Comparison of ENCODE assay signal across 25 cellular contexts in genomic region chr11:58395581-58395980, GRCh38. TPM values are rescaled to one million over a fixed set of nuclear protein-coding genes. Genes with fewer than 3 reads are reported as not detected.
DNase-seq lines count a peak whose midpoint lies in the region; ATAC-seq, FAIRE-seq and TF ChIP-seq lines count a peak whose summit lies in the region.
"Had no signal": no experiment of that assay in that cellular context is flagged by ENCODE, and none has a peak within 500 bp of the region (broad histone marks: within the 10 kb centered on the region; RNA-seq: fewer than 3 reads in every experiment).

No MANE protein-coding gene starts in this region.

- H2BK15ac ChIP-seq in neuronal stem cell (ENCODE audit: low read length) = no peak overlapping the region

- H3K9me3 ChIP-seq in GM23248 (ENCODE audit: low read depth) (no peaks in the 10 kb centered on the region), neuronal stem cell (replicated peaks in 1 of 2; ENCODE audit: control insufficient read depth in 2 of 2, insufficient read depth in 1 of 2, low read depth in 1 of 2, low read length in 2 of 2) (peaks cover 0 to 4% of the 10 kb centered on the region in 2 donors), small intestine (ENCODE audit: control insufficient read depth, low read depth) (no peaks in the 10 kb centered on the region)
- H3K9me3 ChIP-seq: psoas muscle had no signal

- H3K79me2 ChIP-seq in GM23248 (ENCODE audit: insufficient read depth) = no peaks in the 10 kb centered on the region
- H3K79me2 ChIP-seq: hepatocyte had no signal

- peaks cover 52% of the 10 kb centered on the region for H3K4me1 ChIP-seq in GM23248 (ENCODE audit: insufficient read depth)
- no peaks in the 10 kb centered on the region for H3K4me1 ChIP-seq in neuronal stem cell (ENCODE audit: control insufficient read depth in 2 of 2, insufficient read depth in 1 of 2, low read depth in 1 of 2, low read length in 2 of 2)
- no peaks in the 10 kb centered on the region for H3K4me1 ChIP-seq in small intestine (ENCODE audit: control insufficient read depth in 2 of 2, insufficient read depth in 1 of 2, low read depth in 1 of 2, low read length in 1 of 2)
- H3K4me1 ChIP-seq: psoas muscle had no signal

- no peak overlapping the region for H3K9ac ChIP-seq in GM23248
- H3K9ac ChIP-seq in neuronal stem cell (ENCODE audit: low read depth, low read length, poor library complexity) = no peak overlapping the region

- no peaks in the 10 kb centered on the region for H3K36me3 ChIP-seq in GM23248 (ENCODE audit: low read depth)
- H3K36me3 ChIP-seq in brain microvascular endothelial cell (replicated peaks) = no peaks in the 10 kb centered on the region
- H3K36me3 ChIP-seq in neuronal stem cell (replicated peaks in 1 of 2; ENCODE audit: control insufficient read depth in 2 of 2, insufficient read depth in 2 of 2, low read length in 2 of 2) = no peaks in the 10 kb centered on the region
- no peaks in the 10 kb centered on the region for H3K36me3 ChIP-seq in small intestine (ENCODE audit: control insufficient read depth in 2 of 2, insufficient read depth in 2 of 2, low read length in 2 of 2)

- H3K4me3 ChIP-seq in AG09309 (ENCODE audit: control insufficient read depth, low read depth, low read length) (no peak overlapping the region), GM23248 (no peak overlapping the region), brain microvascular endothelial cell (ENCODE audit: low read depth, low read length) (no peak overlapping the region), neuronal stem cell (ENCODE audit: low read length in 2 of 2) (no peak overlapping the region), small intestine (ENCODE audit: low read depth in 1 of 2, low read length in 2 of 2) (no peak overlapping the region)
- H3K4me3 ChIP-seq: coronary artery, hepatocyte, psoas muscle, skin epidermis had no signal

- no peaks in the 10 kb centered on the region for H3K9me2 ChIP-seq in GM23248 (ENCODE audit: insufficient read depth)

- peaks cover 47% of the 10 kb centered on the region for H3F3A ChIP-seq in GM23248 (ENCODE audit: insufficient read depth)

- no peak overlapping the region for H4K91ac ChIP-seq in neuronal stem cell (ENCODE audit: low read depth, low read length, poor library complexity)

- H4K20me1 ChIP-seq in GM23248 (ENCODE audit: insufficient read depth) = no peaks in the 10 kb centered on the region

- no peak overlapping the region for H2AK5ac ChIP-seq in neuronal stem cell (ENCODE audit: low read depth, low read length)

- no peaks in the 10 kb centered on the region for H3K27me3 ChIP-seq in GM23248 (replicated peaks; ENCODE audit: insufficient read depth)
- H3K27me3 ChIP-seq in brain microvascular endothelial cell (replicated peaks) = no peaks in the 10 kb centered on the region
- no peaks in the 10 kb centered on the region for H3K27me3 ChIP-seq in neuronal stem cell (ENCODE audit: control insufficient read depth in 3 of 3, insufficient read depth in 3 of 3, low read depth in 1 of 3, low read length in 3 of 3)
- H3K27me3 ChIP-seq in small intestine (ENCODE audit: control insufficient read depth in 2 of 2, insufficient read depth in 2 of 2, low read length in 2 of 2) = no peaks in the 10 kb centered on the region
- H3K27me3 ChIP-seq: hepatocyte had no signal

- no peak overlapping the region for H4K8ac ChIP-seq in neuronal stem cell (ENCODE audit: low read depth, low read length)

- H3K14ac ChIP-seq in neuronal stem cell (ENCODE audit: low read length) = no peak overlapping the region

- TF ChIP-seq CTCF in AG09309 (IDR thresholded peaks at IDR 0.05; ENCODE audit: control insufficient read depth, insufficient read depth, low read depth, low read length, missing control alignments) (no peak), brain microvascular endothelial cell (IDR thresholded peaks at IDR 0.05; ENCODE audit: low read depth, low read length, missing control alignments) (no peak)

- no peak overlapping the region for H3K27ac ChIP-seq in GM23248
- H3K27ac ChIP-seq in brain microvascular endothelial cell = peak overlapping the region; percentile 19
- no peak overlapping the region for H3K27ac ChIP-seq in neuronal stem cell (replicated peaks; ENCODE audit: low read length)
- H3K27ac ChIP-seq in small intestine (ENCODE audit: low read depth in 1 of 2, low read length in 1 of 2) = no peak overlapping the region
- H3K27ac ChIP-seq: coronary artery, hepatocyte, psoas muscle, skin epidermis had no signal

- H3K4ac ChIP-seq in neuronal stem cell (ENCODE audit: low read length) = no peak overlapping the region

- no peaks in the 10 kb centered on the region for H3K79me1 ChIP-seq in neuronal stem cell (ENCODE audit: low read depth, low read length)

- H2BK5ac ChIP-seq in neuronal stem cell (ENCODE audit: low read length) = no peak overlapping the region

- FAIRE-seq in small intestine (lab: Jason Lieb, UNC) = no peak
- FAIRE-seq: frontal cortex had no signal

- H2BK120ac ChIP-seq in neuronal stem cell (ENCODE audit: low read depth, low read length) = no peak overlapping the region

- peak; percentile 4 for DNase-seq in AG09309 (ENCODE audit: low read depth)
- DNase-seq in GM23248 = peak; percentile 40
- peak; percentile 11 for DNase-seq in brain microvascular endothelial cell
- DNase-seq in neuronal stem cell (ENCODE audit: low spot score) = no peak
- DNase-seq in small intestine = no peak
- no peak for DNase-seq in putamen (ENCODE audit: low spot score)
- DNase-seq: activated CD4-positive, alpha-beta T cell treated with anti-CD3 and anti-CD28 coated beads for 48 hours; activated T-cell treated with anti-CD3 and anti-CD28 coated beads, Interleukin-2, amount 50 U/mL, for 4 hours; anterior cingulate cortex; CD4-positive, CD25-positive, alpha-beta regulatory T cell; DND-41; effector memory CD8-positive, alpha-beta T cell; erythroblast; NCI-H1694; NCI-H510A; psoas muscle had no signal

- no peak overlapping the region for H3K18ac ChIP-seq in neuronal stem cell (ENCODE audit: low read length)

- 52 to 53% methylated on average over 2 of the region's 2 CpGs for WGBS in GM23248 (ENCODE audit: low coverage in 1 of 2, low lambda C conversion rate in 2 of 2, missing lambda C conversion rate in 2 of 2), 2 experiments
- WGBS in neuronal stem cell (ENCODE audit: extremely low coverage in 2 of 2, insufficient read length in 2 of 2, insufficient replicate concordance in 1 of 2), 2 donors = no CpG with 5 or more reads among the region's 2 CpGs
- WGBS in small intestine, 3 donors = 67 to 77% (median 77%) methylated on average over 2 of the region's 2 CpGs

- in situ Hi-C loops in GM23248 (cut with MboI) (no loop called here), brain microvascular endothelial cell (cut with HindIII; ENCODE audit: low pct_ligation_motif_present, low sequenced_read_pairs) (no loop called here)

- ATAC-seq in GM21528 (IDR thresholded peaks at IDR 0.05; ENCODE audit: low FRiP score, unreplicated experiment) = no peak
- ATAC-seq: effector memory CD8-positive, alpha-beta T cell; psoas muscle; Right ventricle myocardium inferior had no signal

- H3K23ac ChIP-seq in neuronal stem cell (ENCODE audit: low read depth, low read length, poor library complexity) = peak overlapping the region; percentile 39

- H3K4me2 ChIP-seq in GM23248 (ENCODE audit: unreplicated experiment) (peak overlapping the region; percentile 10), neuronal stem cell (ENCODE audit: insufficient read depth, low read length, poor library complexity, severe bottlenecking) (no peak overlapping the region)
- H3K4me2 ChIP-seq: hepatocyte had no signal

- no peak overlapping the region for H2AFZ ChIP-seq in GM23248
- H2AFZ ChIP-seq in neuronal stem cell (ENCODE audit: low read length) = no peak overlapping the region
- H2AFZ ChIP-seq: hepatocyte had no signal

- H2BK12ac ChIP-seq in neuronal stem cell (ENCODE audit: low read length) = no peak overlapping the region

RNA-seq across cellular contexts. Expression of gene OR5B3, which starts 11.1 kb away (rescaled TPM):
- not detected in 2 replicates for total RNA-seq in GM23248 (2014; rRNA removed; shearing (Covaris generic))
- polyA plus RNA-seq in GM23248 (2016; fragmentation: Nextera tagmentation; extraction: Ambion mirVana) (not detected in 2 replicates), small intestine (not detected)
- polyA plus RNA-seq in neuronal stem cell (2013, experiment 1 of 2) = not detected
- polyA plus RNA-seq in neuronal stem cell (2013, experiment 2 of 2) = not detected
- total RNA-seq: activated CD8-positive, alpha-beta memory T cell treated with anti-CD3 and anti-CD28 coated beads for 36 hours; activated T-cell treated with anti-CD3 and anti-CD28 coated beads, Interleukin-2, amount 50 U/mL, for 4 hours; CD4-positive, CD25-positive, alpha-beta regulatory T cell; frontal cortex; hepatocyte; LHCN-M2; OCI-LY7; psoas muscle; Right ventricle myocardium inferior had no signal
- polyA plus RNA-seq: CD4-positive, CD25-positive, alpha-beta regulatory T cell; hepatocyte; psoas muscle had no signal

RNA-seq across cellular contexts. Expression of gene OR5B2, which starts 32.3 kb away (rescaled TPM):
- total RNA-seq in GM23248 (2014; rRNA removed; shearing (Covaris generic)) = not detected in 2 replicates
- polyA plus RNA-seq in GM23248 (2016; fragmentation: Nextera tagmentation; extraction: Ambion mirVana) = not detected in 2 replicates
- polyA plus RNA-seq in neuronal stem cell (2013, experiment 1 of 2) = not detected
- polyA plus RNA-seq in neuronal stem cell (2013, experiment 2 of 2) = 0.03 TPM
- polyA plus RNA-seq in small intestine = not detected
- total RNA-seq: activated CD8-positive, alpha-beta memory T cell treated with anti-CD3 and anti-CD28 coated beads for 36 hours; activated T-cell treated with anti-CD3 and anti-CD28 coated beads, Interleukin-2, amount 50 U/mL, for 4 hours; CD4-positive, CD25-positive, alpha-beta regulatory T cell; frontal cortex; hepatocyte; LHCN-M2; OCI-LY7; psoas muscle; Right ventricle myocardium inferior had no signal
- polyA plus RNA-seq: CD4-positive, CD25-positive, alpha-beta regulatory T cell; hepatocyte; psoas muscle had no signal

RNA-seq across cellular contexts. Expression of gene OR5B17, which starts 36.7 kb away (rescaled TPM):
- not detected in 2 replicates for total RNA-seq in GM23248 (2014; rRNA removed; shearing (Covaris generic))
- polyA plus RNA-seq in GM23248 (2016; fragmentation: Nextera tagmentation; extraction: Ambion mirVana) (not detected in 2 replicates), small intestine (not detected)
- polyA plus RNA-seq in neuronal stem cell (2013, experiment 1 of 2) = not detected
- not detected for polyA plus RNA-seq in neuronal stem cell (2013, experiment 2 of 2)
- total RNA-seq: activated CD8-positive, alpha-beta memory T cell treated with anti-CD3 and anti-CD28 coated beads for 36 hours; activated T-cell treated with anti-CD3 and anti-CD28 coated beads, Interleukin-2, amount 50 U/mL, for 4 hours; CD4-positive, CD25-positive, alpha-beta regulatory T cell; frontal cortex; hepatocyte; LHCN-M2; OCI-LY7; psoas muscle; Right ventricle myocardium inferior had no signal
- polyA plus RNA-seq: CD4-positive, CD25-positive, alpha-beta regulatory T cell; hepatocyte; psoas muscle had no signal

RNA-seq across cellular contexts. Expression of gene OR5B12, which starts 46.5 kb away (rescaled TPM):
- not detected in 2 replicates for total RNA-seq in GM23248 (2014; rRNA removed; shearing (Covaris generic))
- polyA plus RNA-seq in GM23248 (2016; fragmentation: Nextera tagmentation; extraction: Ambion mirVana) = not detected in 2 replicates
- not detected for polyA plus RNA-seq in neuronal stem cell (2013, experiment 1 of 2)
- polyA plus RNA-seq in neuronal stem cell (2013, experiment 2 of 2) = not detected
- not detected for polyA plus RNA-seq in small intestine
- total RNA-seq: activated CD8-positive, alpha-beta memory T cell treated with anti-CD3 and anti-CD28 coated beads for 36 hours; activated T-cell treated with anti-CD3 and anti-CD28 coated beads, Interleukin-2, amount 50 U/mL, for 4 hours; CD4-positive, CD25-positive, alpha-beta regulatory T cell; frontal cortex; hepatocyte; LHCN-M2; OCI-LY7; psoas muscle; Right ventricle myocardium inferior had no signal
- polyA plus RNA-seq: CD4-positive, CD25-positive, alpha-beta regulatory T cell; hepatocyte; psoas muscle had no signal

Comparison
In these comparisons a context has a peak if more than half of its experiments do, and no peak if none do; other contexts are left out.
1. DNase-seq: peak in AG09309 (single experiment), GM23248 (single experiment) and brain microvascular endothelial cell (single experiment); none in neuronal stem cell (single experiment), small intestine (single experiment) and putamen (single experiment).